Comparison of ENCODE assay signal across 8 cellular contexts in the genomic region with DNA sequence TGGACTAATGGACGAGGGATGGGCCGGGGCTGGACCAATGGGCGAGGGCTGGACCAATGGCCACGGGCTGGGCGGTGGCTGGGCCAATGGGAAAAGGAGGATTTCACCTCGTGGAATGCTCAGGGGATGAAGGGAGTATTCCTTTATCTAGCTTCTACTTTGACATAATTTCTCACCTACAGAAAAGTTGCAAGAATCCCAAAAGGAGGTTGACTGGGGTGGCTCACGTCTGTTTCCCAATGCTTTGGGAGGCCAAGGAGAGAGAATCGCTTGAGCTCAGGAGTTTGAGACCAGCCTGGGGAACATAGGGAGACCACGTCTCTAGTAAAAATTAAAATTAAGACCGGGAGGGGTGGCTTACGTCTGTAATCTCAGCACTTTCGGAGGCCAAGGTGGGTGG. TPM values are rescaled to one million over a fixed set of nuclear protein-coding genes. Genes with fewer than 3 reads are reported as not detected.
DNase-seq lines count a peak whose midpoint lies in the region; ATAC-seq, FAIRE-seq and TF ChIP-seq lines count a peak whose summit lies in the region.

No MANE protein-coding gene starts in this region.

- H3K27ac ChIP-seq in keratinocyte (ENCODE audit: control insufficient read depth, insufficient read depth, low read length) (peak overlapping the region; percentile 13), transverse colon (peak overlapping the region; percentile 75 to 88 (median 77))

- H3K4me3 ChIP-seq in keratinocyte (ENCODE audit: control insufficient read depth in 2 of 3, extremely low read depth in 1 of 3, insufficient read depth in 2 of 3, low read depth in 1 of 3, low read length in 3 of 3) (no peak overlapping the region), transverse colon (no peak overlapping the region)

- intact Hi-C loops in activated T-helper 2 cell treated with anti-CD3 and anti-CD28 coated beads, Interferon-gamma antibody, Interleukin-2, Interleukin-4, amounts not matched to agents 10 μg/mL and 5 μg/mL and 100 μg/mL, durations not matched to agents 14 hours and 24 hours and 36 hours (cut with micrococcal nuclease): loop anchor here (1.0 to 2.0 kb wide), 3 partner anchors 24 to 117 kb away; partner anchors contain the start of genes HCFC1R1 and PAQR4
- intact Hi-C loops in transverse colon (cut with DNase I; ENCODE audit: low total_unique reads): no loop called here

- no peak for DNase-seq in activated naive CD4-positive, alpha-beta T cell treated with anti-CD3 and anti-CD28 coated beads, Interleukin-2, amount 50 U/mL, for 16 hours
- no peak for DNase-seq in activated T-helper 2 cell treated with anti-CD3 and anti-CD28 coated beads, Interferon-gamma antibody, Interleukin-2, Interleukin-4, amounts not matched to agents 10 μg/mL and 5 μg/mL and 100 μg/mL, durations not matched to agents 14 hours and 24 hours and 36 hours (ENCODE audit: low spot score)
- no peak for DNase-seq in keratinocyte (ENCODE audit: low read depth, low spot score)
- DNase-seq in transverse colon: no peak
- no peak for DNase-seq in mucosa of gallbladder (ENCODE audit: low spot score)
- DNase-seq in GM19240 (ENCODE audit: insufficient read length, low spot score): no peak

- no peaks in the 10 kb centered on the region for H3K79me2 ChIP-seq in keratinocyte (ENCODE audit: control insufficient read depth, insufficient read depth, low read length)

- no peaks in the 10 kb centered on the region for H3K36me3 Mint-ChIP-seq in activated naive CD4-positive, alpha-beta T cell treated with anti-CD3 and anti-CD28 coated beads, Interleukin-2, amount 50 U/mL, for 24 hours
- no peaks in the 10 kb centered on the region for H3K36me3 Mint-ChIP-seq in activated T-helper 2 cell treated with anti-CD3 and anti-CD28 coated beads, Interferon-gamma antibody, Interleukin-2, Interleukin-4, amounts not matched to agents 10 μg/mL and 5 μg/mL and 100 μg/mL, durations not matched to agents 14 hours and 24 hours and 36 hours (ENCODE audit: low read depth)

- H3K4me3 Mint-ChIP-seq in activated naive CD4-positive, alpha-beta T cell treated with anti-CD3 and anti-CD28 coated beads, Interleukin-2, amount 50 U/mL, for 24 hours: peak overlapping the region; percentile 87
- H3K4me3 Mint-ChIP-seq in activated T-helper 2 cell treated with anti-CD3 and anti-CD28 coated beads, Interferon-gamma antibody, Interleukin-2, Interleukin-4, amounts not matched to agents 10 μg/mL and 5 μg/mL and 100 μg/mL, durations not matched to agents 14 hours and 24 hours and 36 hours (ENCODE audit: low read depth): peak overlapping the region; percentile 92

- peaks cover 19% of the 10 kb centered on the region for H3K4me1 Mint-ChIP-seq in activated naive CD4-positive, alpha-beta T cell treated with anti-CD3 and anti-CD28 coated beads, Interleukin-2, amount 50 U/mL, for 24 hours
- peaks cover 19% of the 10 kb centered on the region for H3K4me1 Mint-ChIP-seq in activated T-helper 2 cell treated with anti-CD3 and anti-CD28 coated beads, Interferon-gamma antibody, Interleukin-2, Interleukin-4, amounts not matched to agents 10 μg/mL and 5 μg/mL and 100 μg/mL, durations not matched to agents 14 hours and 24 hours and 36 hours (ENCODE audit: low read depth)

- ATAC-seq in HG02623 (IDR thresholded peaks at IDR 0.05; ENCODE audit: unreplicated experiment): no peak

- peak overlapping the region; percentile 64 for H3K4me2 ChIP-seq in keratinocyte (ENCODE audit: control insufficient read depth, extremely low read depth, insufficient read depth, low read depth, low read length)

- dilution Hi-C loops in keratinocyte (cut with MboI; ENCODE audit: extremely low pct_ligation_motif_present, low sequenced_read_pairs): no loop called here

- H3K36me3 ChIP-seq in keratinocyte (ENCODE audit: control insufficient read depth in 2 of 2, extremely low read depth in 1 of 2, insufficient read depth in 2 of 2, low read length in 2 of 2) (no peaks in the 10 kb centered on the region), transverse colon (no peaks in the 10 kb centered on the region)

- no peaks in the 10 kb centered on the region for H4K20me1 ChIP-seq in keratinocyte (ENCODE audit: control insufficient read depth, extremely low read depth, insufficient read depth, low read length)

- no peak for TF ChIP-seq EP300 in transverse colon (IDR thresholded peaks at IDR 0.05; ENCODE audit: low read depth)

- no peak for TF ChIP-seq CTCF in keratinocyte (optimal IDR thresholded peaks at IDR 0.05 in 1 of 3, IDR thresholded peaks at IDR 0.05 in 1 of 3, conservative IDR thresholded peaks at IDR 0.05 in 1 of 3; ENCODE audit: extremely low read depth in 1 of 3, insufficient read depth in 2 of 3, low read length in 3 of 3)
- TF ChIP-seq CTCF in transverse colon (IDR thresholded peaks at IDR 0.05): no peak

- H3K27me3 ChIP-seq in keratinocyte (ENCODE audit: control insufficient read depth, extremely low read depth, insufficient read depth, low read length) (no peaks in the 10 kb centered on the region), transverse colon (peaks cover 4% of the 10 kb centered on the region)

- H3K27me3 Mint-ChIP-seq in activated naive CD4-positive, alpha-beta T cell treated with anti-CD3 and anti-CD28 coated beads, Interleukin-2, amount 50 U/mL, for 24 hours: no peaks in the 10 kb centered on the region
- peaks cover 4% of the 10 kb centered on the region for H3K27me3 Mint-ChIP-seq in activated T-helper 2 cell treated with anti-CD3 and anti-CD28 coated beads, Interferon-gamma antibody, Interleukin-2, Interleukin-4, amounts not matched to agents 10 μg/mL and 5 μg/mL and 100 μg/mL, durations not matched to agents 14 hours and 24 hours and 36 hours (ENCODE audit: low read depth)

- no peak overlapping the region for H3K9ac ChIP-seq in keratinocyte (ENCODE audit: control insufficient read depth, extremely low read depth, insufficient read depth, low read length)

- 0 to 18% methylated on average over 6 to 12 of the region's 12 CpGs for WGBS in transverse colon (ENCODE audit: low coverage in 1 of 2), 2 donors

- in situ Hi-C loops in transverse colon (cut with MboI; ENCODE audit: low pct_ligation_motif_present in 1 of 4, low pct_unique_long_range_greater_than_20kb in 1 of 4, low sequenced_read_pairs in 3 of 4): no loop called here

- no peaks in the 10 kb centered on the region for H3K9me1 ChIP-seq in keratinocyte (ENCODE audit: control insufficient read depth, extremely low read depth, insufficient read depth, low read length)

- H2AFZ ChIP-seq in keratinocyte (ENCODE audit: control insufficient read depth, low read length): no peak overlapping the region

- H3K27ac Mint-ChIP-seq in activated naive CD4-positive, alpha-beta T cell treated with anti-CD3 and anti-CD28 coated beads, Interleukin-2, amount 50 U/mL, for 24 hours: no peak overlapping the region
- H3K27ac Mint-ChIP-seq in activated T-helper 2 cell treated with anti-CD3 and anti-CD28 coated beads, Interferon-gamma antibody, Interleukin-2, Interleukin-4, amounts not matched to agents 10 μg/mL and 5 μg/mL and 100 μg/mL, durations not matched to agents 14 hours and 24 hours and 36 hours: peak overlapping the region; percentile 57

- peaks cover 11% of the 10 kb centered on the region for H3K4me1 ChIP-seq in keratinocyte (ENCODE audit: control insufficient read depth, extremely low read depth, insufficient read depth, low read length)
- H3K4me1 ChIP-seq in transverse colon: peaks cover 4 to 26% (median 17%) of the 10 kb centered on the region in 4 donors

- FAIRE-seq in keratinocyte (lab: Jason Lieb, UNC): no peak

- H3K9me3 Mint-ChIP-seq in activated naive CD4-positive, alpha-beta T cell treated with anti-CD3 and anti-CD28 coated beads, Interleukin-2, amount 50 U/mL, for 24 hours: no peaks in the 10 kb centered on the region
- H3K9me3 Mint-ChIP-seq in activated T-helper 2 cell treated with anti-CD3 and anti-CD28 coated beads, Interferon-gamma antibody, Interleukin-2, Interleukin-4, amounts not matched to agents 10 μg/mL and 5 μg/mL and 100 μg/mL, durations not matched to agents 14 hours and 24 hours and 36 hours: no peaks in the 10 kb centered on the region

- TF ChIP-seq POLR2A in transverse colon (IDR thresholded peaks at IDR 0.05): no peak

- no peaks in the 10 kb centered on the region for H3K9me3 ChIP-seq in keratinocyte (ENCODE audit: control insufficient read depth, low read depth, low read length)
- H3K9me3 ChIP-seq in transverse colon: no peaks in the 10 kb centered on the region

RNA-seq across cellular contexts. Expression of gene FLYWCH1, which starts 5.7 kb away (rescaled TPM):
- 65.4 and 67.4 TPM in 2 replicates for total RNA-seq in activated T-helper 2 cell treated with anti-CD3 and anti-CD28 coated beads, Interferon-gamma antibody, Interleukin-2, Interleukin-4, amounts not matched to agents 10 μg/mL and 5 μg/mL and 100 μg/mL, durations not matched to agents 14 hours and 24 hours and 36 hours
- polyA plus RNA-seq in keratinocyte: 16.2 to 21.7 TPM (median 20.2 TPM) in 3 replicates
- 6.3 TPM for polyA plus RNA-seq in keratinocyte (2011; ENCODE audit: low read depth)
- 13.4 and 25.0 TPM in 2 replicates for polyA plus RNA-seq in keratinocyte (2011; cell fraction: cytosol; rRNA removed)
- polyA plus RNA-seq in keratinocyte (2011; cell fraction: nucleus; rRNA removed): 50.5 and 68.5 TPM in 2 replicates
- 26.3 and 27.0 TPM in 2 replicates for polyA plus RNA-seq in keratinocyte (2012; ENCODE audit: low replicate concordance)
- polyA minus RNA-seq in keratinocyte: 12.1 to 32.5 TPM (median 17.2 TPM) in 3 replicates
- 50.5 TPM for polyA minus RNA-seq in keratinocyte (2011; cell fraction: cytosol; rRNA and poly(A)+ RNA removed)
- 27.9 and 30.1 TPM in 2 replicates for polyA minus RNA-seq in keratinocyte (2011; cell fraction: nucleus; rRNA and poly(A)+ RNA removed)
- total RNA-seq in transverse colon: 10 to 100 TPM; 29.1 to 59.1 (median 34.6) TPM
- 57.5 TPM for total RNA-seq in mucosa of gallbladder

RNA-seq across cellular contexts. Expression of gene FLYWCH2, which starts 23.0 kb away (rescaled TPM):
- 21.0 and 23.6 TPM in 2 replicates for total RNA-seq in activated T-helper 2 cell treated with anti-CD3 and anti-CD28 coated beads, Interferon-gamma antibody, Interleukin-2, Interleukin-4, amounts not matched to agents 10 μg/mL and 5 μg/mL and 100 μg/mL, durations not matched to agents 14 hours and 24 hours and 36 hours
- polyA plus RNA-seq in keratinocyte: 10.1 to 20.7 TPM (median 13.6 TPM) in 3 replicates
- polyA plus RNA-seq in keratinocyte (2011; ENCODE audit: low read depth): 1.7 TPM
- 10.2 and 31.3 TPM in 2 replicates for polyA plus RNA-seq in keratinocyte (2011; cell fraction: cytosol; rRNA removed)
- 8.5 and 12.8 TPM in 2 replicates for polyA plus RNA-seq in keratinocyte (2011; cell fraction: nucleus; rRNA removed)
- 11.4 and 22.6 TPM in 2 replicates for polyA plus RNA-seq in keratinocyte (2012; ENCODE audit: low replicate concordance)
- polyA minus RNA-seq in keratinocyte: 2.9 to 3.4 TPM (median 3.1 TPM) in 3 replicates
- polyA minus RNA-seq in keratinocyte (2011; cell fraction: cytosol; rRNA and poly(A)+ RNA removed): 23.4 TPM
- 4.5 and 5.5 TPM in 2 replicates for polyA minus RNA-seq in keratinocyte (2011; cell fraction: nucleus; rRNA and poly(A)+ RNA removed)
- total RNA-seq in transverse colon: 10 to 100 TPM; 35.0 to 74.4 (median 50.9) TPM
- total RNA-seq in mucosa of gallbladder: 35.5 TPM

RNA-seq across cellular contexts. Expression of gene PRSS22, which starts 48.0 kb away (rescaled TPM):
- not detected in 2 replicates for total RNA-seq in activated T-helper 2 cell treated with anti-CD3 and anti-CD28 coated beads, Interferon-gamma antibody, Interleukin-2, Interleukin-4, amounts not matched to agents 10 μg/mL and 5 μg/mL and 100 μg/mL, durations not matched to agents 14 hours and 24 hours and 36 hours
- polyA plus RNA-seq in keratinocyte: 2.2 to 3.7 TPM (median 3.5 TPM) in 3 replicates
- 3.5 TPM for polyA plus RNA-seq in keratinocyte (2011; ENCODE audit: low read depth)
- polyA plus RNA-seq in keratinocyte (2011; cell fraction: cytosol; rRNA removed): 1.3 and 1.4 TPM in 2 replicates
- polyA plus RNA-seq in keratinocyte (2011; cell fraction: nucleus; rRNA removed): 9.6 and 13.1 TPM in 2 replicates
- polyA plus RNA-seq in keratinocyte (2012; ENCODE audit: low replicate concordance): 4.2 and 18.5 TPM in 2 replicates
- 0.80 to 2.3 TPM (median 2.1 TPM) in 3 replicates for polyA minus RNA-seq in keratinocyte
- polyA minus RNA-seq in keratinocyte (2011; cell fraction: cytosol; rRNA and poly(A)+ RNA removed): not detected
- 5.1 and 5.9 TPM in 2 replicates for polyA minus RNA-seq in keratinocyte (2011; cell fraction: nucleus; rRNA and poly(A)+ RNA removed)
- total RNA-seq in transverse colon (10 to 100 TPM in 1 of 4 donors, 1 to 10 TPM in 1, not detected in 2; 2.5 to 11.2 TPM), mucosa of gallbladder (52.7 TPM)

RNA-seq across cellular contexts. Expression of gene KREMEN2, which starts 58.1 kb away (rescaled TPM):
- 0.09 TPM in 1 of 2 replicates, not detected in the other for total RNA-seq in activated T-helper 2 cell treated with anti-CD3 and anti-CD28 coated beads, Interferon-gamma antibody, Interleukin-2, Interleukin-4, amounts not matched to agents 10 μg/mL and 5 μg/mL and 100 μg/mL, durations not matched to agents 14 hours and 24 hours and 36 hours
- polyA plus RNA-seq in keratinocyte: 3.3 to 7.4 TPM (median 3.8 TPM) in 3 replicates
- polyA plus RNA-seq in keratinocyte (2011; ENCODE audit: low read depth): 0.11 TPM
- polyA plus RNA-seq in keratinocyte (2011; cell fraction: cytosol; rRNA removed): 1.2 and 4.1 TPM in 2 replicates
- 13.5 and 26.0 TPM in 2 replicates for polyA plus RNA-seq in keratinocyte (2011; cell fraction: nucleus; rRNA removed)
- polyA plus RNA-seq in keratinocyte (2012; ENCODE audit: low replicate concordance): 1.0 and 6.2 TPM in 2 replicates
- 0.61 to 1.2 TPM (median 0.75 TPM) in 3 replicates for polyA minus RNA-seq in keratinocyte
- 9.6 TPM for polyA minus RNA-seq in keratinocyte (2011; cell fraction: cytosol; rRNA and poly(A)+ RNA removed)
- 14.9 and 15.0 TPM in 2 replicates for polyA minus RNA-seq in keratinocyte (2011; cell fraction: nucleus; rRNA and poly(A)+ RNA removed)
- 1 to 10 TPM in 2 of 4 donors, under 1 TPM in 1, not detected in 1; 0.79 to 3.2 (median 1.1) TPM for total RNA-seq in transverse colon
- not detected for total RNA-seq in mucosa of gallbladder
